ENCODE assay signal across 24 cellular contexts in genomic region chr1:213376862-213377372, GRCh38.
DNase-seq lines count a peak whose midpoint lies in the region; ATAC-seq and TF ChIP-seq lines count a peak whose summit lies in the region.
"Had no signal": no experiment of that assay in that cellular context is flagged by ENCODE, and none has a peak within 500 bp of the region (broad histone marks: within the 10 kb centered on the region; RNA-seq: fewer than 3 reads in every experiment).

No MANE protein-coding gene starts in this region.

- H2AFZ ChIP-seq in trophoblast cell (ENCODE audit: insufficient read depth, low read length, poor library complexity) (no peak overlapping the region), MM.1S (ENCODE audit: low read length) (no peak overlapping the region)

- POLR2A ChIA-PET in T-cell (lab: Charles Lee) = no interaction called here

- H3K36me3 Mint-ChIP-seq in T-cell = no peaks in the 10 kb centered on the region
- H3K36me3 Mint-ChIP-seq: activated naive CD4-positive, alpha-beta T cell treated with anti-CD3 and anti-CD28 coated beads, Interleukin-2, amount 50 U/mL, for 24 hours; natural killer cell treated with Interleukin-12 subunit alpha and Interleukin-12 subunit beta and Interleukin-15 and Interleukin-18, amount 100 ng/mL, for 72 hours had no signal

- H2BK12ac ChIP-seq in trophoblast cell (ENCODE audit: low read length) = no peak overlapping the region

- no peaks in the 10 kb centered on the region for H3K9me2 ChIP-seq in MM.1S (replicated peaks; ENCODE audit: insufficient read depth, low read length)

- ATAC-seq in GM18511 (IDR thresholded peaks at IDR 0.05; ENCODE audit: unreplicated experiment) (no peak), T-cell (replicated peaks in 1 of 4) (no peak)
- ATAC-seq: natural killer cell treated with Interleukin-12 subunit alpha and Interleukin-12 subunit beta and Interleukin-15 and Interleukin-18, amount 100 ng/mL, for 72 hours; stimulated activated naive CD8-positive, alpha-beta T cell treated with anti-CD3 and anti-CD28 coated beads, Interleukin-15, Interleukin-2, amounts not matched to agents 100 U/mL and 50 U/mL, for 24 hours had no signal

- no peak overlapping the region for H3K4me2 ChIP-seq in trophoblast cell (ENCODE audit: low read length)
- no peak overlapping the region for H3K4me2 ChIP-seq in MM.1S (ENCODE audit: low read depth, low read length)

- H3K4me1 Mint-ChIP-seq in T-cell = no peaks in the 10 kb centered on the region
- H3K4me1 Mint-ChIP-seq: activated naive CD4-positive, alpha-beta T cell treated with anti-CD3 and anti-CD28 coated beads, Interleukin-2, amount 50 U/mL, for 24 hours; CD8-positive, alpha-beta memory T cell had no signal

- no peak overlapping the region for H3K23ac ChIP-seq in trophoblast cell (ENCODE audit: low read length)

- no peak overlapping the region for H3K14ac ChIP-seq in trophoblast cell (ENCODE audit: low read length)

- H3K4me3 Mint-ChIP-seq in T-cell = no peak overlapping the region
- H3K4me3 Mint-ChIP-seq: activated naive CD4-positive, alpha-beta T cell treated with anti-CD3 and anti-CD28 coated beads, Interleukin-2, amount 50 U/mL, for 24 hours; CD8-positive, alpha-beta memory T cell; IgD-negative memory B cell; natural killer cell treated with Interleukin-12 subunit alpha and Interleukin-12 subunit beta and Interleukin-15 and Interleukin-18, amount 100 ng/mL, for 72 hours had no signal

- no peaks in the 10 kb centered on the region for H3K9me3 Mint-ChIP-seq in T-cell
- H3K9me3 Mint-ChIP-seq: activated naive CD4-positive, alpha-beta T cell treated with anti-CD3 and anti-CD28 coated beads, Interleukin-2, amount 50 U/mL, for 24 hours; IgD-negative memory B cell; natural killer cell treated with Interleukin-12 subunit alpha and Interleukin-12 subunit beta and Interleukin-15 and Interleukin-18, amount 100 ng/mL, for 72 hours had no signal

- H3K4ac ChIP-seq in trophoblast cell (ENCODE audit: low read depth, low read length) = no peak overlapping the region

- H3K4me3 ChIP-seq in trophoblast cell (ENCODE audit: low read depth, low read length) (no peak overlapping the region), MM.1S (ENCODE audit: low read length) (no peak overlapping the region)
- H3K4me3 ChIP-seq: lung, skin epidermis, thoracic aorta, uterus had no signal

- H2BK120ac ChIP-seq in trophoblast cell (ENCODE audit: insufficient read depth, low read length, poor library complexity) = no peak overlapping the region

- no peak overlapping the region for H2BK5ac ChIP-seq in trophoblast cell (ENCODE audit: low read depth, low read length, poor library complexity)

- H3K18ac ChIP-seq in trophoblast cell (ENCODE audit: low read length) = no peak overlapping the region

- no peaks in the 10 kb centered on the region for H3K36me3 ChIP-seq in trophoblast cell (ENCODE audit: control insufficient read depth in 1 of 2, insufficient read depth in 2 of 2, low read length in 2 of 2)
- no peaks in the 10 kb centered on the region for H3K36me3 ChIP-seq in MM.1S (replicated peaks; ENCODE audit: insufficient read depth, low read length)
- H3K36me3 ChIP-seq: thoracic aorta, uterus had no signal

- no peak overlapping the region for H4K8ac ChIP-seq in trophoblast cell (ENCODE audit: low read depth, low read length)

- H3K9me3 ChIP-seq in trophoblast cell (ENCODE audit: insufficient read depth, low read depth, low read length) = no peaks in the 10 kb centered on the region
- no peaks in the 10 kb centered on the region for H3K9me3 ChIP-seq in MM.1S (replicated peaks; ENCODE audit: insufficient read depth, low read length)
- H3K9me3 ChIP-seq: thoracic aorta, uterus had no signal

- H4K91ac ChIP-seq in trophoblast cell (ENCODE audit: low read depth, low read length) = no peak overlapping the region

- no peak overlapping the region for H4K12ac ChIP-seq in trophoblast cell (ENCODE audit: low read depth, low read length)

- H3K27ac ChIP-seq in trophoblast cell (ENCODE audit: low read depth, low read length) = peak overlapping the region; percentile 12
- no peak overlapping the region for H3K27ac ChIP-seq in MM.1S (ENCODE audit: low read length)
- H3K27ac ChIP-seq: skin epidermis, thoracic aorta, uterus had no signal

- H3K79me2 ChIP-seq in trophoblast cell (ENCODE audit: control insufficient read depth, insufficient read depth, low read length, poor library complexity) (no peaks in the 10 kb centered on the region), MM.1S (ENCODE audit: low read length) (no peaks in the 10 kb centered on the region)

- WGBS in trophoblast cell (ENCODE audit: extremely low coverage, insufficient coverage, insufficient read length) = no CpG with 5 or more reads among the region's 8 CpGs

- H4K20me1 ChIP-seq in MM.1S (ENCODE audit: insufficient read depth, low read length) = no peaks in the 10 kb centered on the region

- H3K27me3 ChIP-seq in trophoblast cell (ENCODE audit: insufficient read depth, low read length) (no peaks in the 10 kb centered on the region), MM.1S (replicated peaks; ENCODE audit: insufficient read depth, low read length) (no peaks in the 10 kb centered on the region)
- H3K27me3 ChIP-seq: uterus had no signal

- DNase-seq in HK-2 (ENCODE audit: unreplicated experiment) (peak; percentile 76), astrocyte of the hippocampus (ENCODE audit: low read depth, low spot score) (peak; percentile 47), islet precursor cell (peak; percentile 72), trophoblast cell (peak in 1 of 2 donors; percentile 4), MM.1S (no peak), T-cell (no peak)
- DNase-seq: activated CD4-positive, alpha-beta T cell treated with anti-CD3 and anti-CD28 coated beads for 48 hours; amygdala; CD8-positive, alpha-beta memory T cell; cortex of kidney; effector memory CD4-positive, alpha-beta T cell; glutamatergic neuron; NCI-H1048; NCI-H1694; NCI-H82; stimulated activated naive CD8-positive, alpha-beta T cell treated with anti-CD3 and anti-CD28 coated beads, Interleukin-15, Interleukin-2, amounts not matched to agents 100 U/mL and 50 U/mL, for 24 hours; uterus had no signal

- no peak for TF ChIP-seq CTCF in MM.1S (IDR thresholded peaks at IDR 0.05; ENCODE audit: low read length)

- H3K9ac ChIP-seq in trophoblast cell (ENCODE audit: low read length) (no peak overlapping the region), MM.1S (ENCODE audit: low read length) (no peak overlapping the region)

- no peaks in the 10 kb centered on the region for H3F3A ChIP-seq in MM.1S (ENCODE audit: insufficient read depth, low read length)

- no peak overlapping the region for H2AK5ac ChIP-seq in trophoblast cell (ENCODE audit: low read length)

- no peaks in the 10 kb centered on the region for H3K79me1 ChIP-seq in trophoblast cell (ENCODE audit: low read length)

- CTCF ChIA-PET in T-cell (lab: Charles Lee) = no interaction called here

- peaks cover 5% of the 10 kb centered on the region in 2 experiments for H3K4me1 ChIP-seq in trophoblast cell (ENCODE audit: control insufficient read depth in 1 of 2, insufficient read depth in 2 of 2, low read length in 2 of 2)
- no peaks in the 10 kb centered on the region for H3K4me1 ChIP-seq in MM.1S (ENCODE audit: low read length)
- H3K4me1 ChIP-seq: uterus had no signal

- H3K27me3 Mint-ChIP-seq in T-cell = peaks cover 1 to 13% of the 10 kb centered on the region in 2 donors
- H3K27me3 Mint-ChIP-seq: activated naive CD4-positive, alpha-beta T cell treated with anti-CD3 and anti-CD28 coated beads, Interleukin-2, amount 50 U/mL, for 24 hours; IgD-negative memory B cell had no signal

- H3K27ac Mint-ChIP-seq in T-cell = no peak overlapping the region
- H3K27ac Mint-ChIP-seq: activated naive CD4-positive, alpha-beta T cell treated with anti-CD3 and anti-CD28 coated beads, Interleukin-2, amount 50 U/mL, for 24 hours; CD8-positive, alpha-beta memory T cell; IgD-negative memory B cell; natural killer cell treated with Interleukin-12 subunit alpha and Interleukin-12 subunit beta and Interleukin-15 and Interleukin-18, amount 100 ng/mL, for 72 hours had no signal

Comparison
In these comparisons a context has a peak if more than half of its experiments do, and no peak if none do; other contexts are left out.
1. DNase-seq: peak in HK-2 (single experiment), astrocyte of the hippocampus (single experiment) and islet precursor cell (single experiment); none in MM.1S (single experiment) and T-cell (0 of 34).